Comparison of ENCODE assay signal across 35 cellular contexts in the genomic region with DNA sequence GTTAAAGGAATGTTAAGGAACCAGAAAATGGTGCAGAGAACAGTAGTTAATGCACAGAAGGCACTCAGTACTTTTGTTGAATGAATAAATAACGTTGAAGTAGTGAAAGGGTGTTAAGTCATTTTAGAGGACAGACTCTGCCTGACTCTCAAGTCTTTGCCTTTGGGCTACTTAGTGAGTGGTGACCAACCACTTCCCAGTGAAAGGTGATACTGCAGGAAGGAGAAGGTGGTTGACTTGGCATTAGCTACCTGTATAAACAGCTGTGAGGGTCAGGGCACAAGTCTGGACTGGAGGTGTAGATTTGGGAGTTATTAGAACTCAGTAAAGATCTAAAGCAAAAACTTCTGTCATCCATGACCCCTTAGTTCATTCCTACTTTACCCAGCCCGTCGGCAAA. TPM values are rescaled to one million over a fixed set of nuclear protein-coding genes. Genes with fewer than 3 reads are reported as not detected.
DNase-seq lines count a peak whose midpoint lies in the region; ATAC-seq, FAIRE-seq and TF ChIP-seq lines count a peak whose summit lies in the region.
"Had no signal": no experiment of that assay in that cellular context is flagged by ENCODE, and none has a peak within 500 bp of the region (broad histone marks: within the 10 kb centered on the region; RNA-seq: fewer than 3 reads in every experiment).

No MANE protein-coding gene starts in this region.

- H2BK120ac ChIP-seq in H1 (replicated peaks; ENCODE audit: low read depth, low read length) = no peak overlapping the region

- H4K8ac ChIP-seq in H1 (ENCODE audit: extremely low read depth, insufficient read depth, low read length) = no peak overlapping the region

- TF ChIP-seq CTCF in H1 (IDR thresholded peaks at IDR 0.05; ENCODE audit: control extremely low read depth in 1 of 3, insufficient read depth in 1 of 3, low read depth in 1 of 3, low read length in 3 of 3) (no peak), osteoblast (IDR thresholded peaks at IDR 0.05; ENCODE audit: extremely low read depth, low read depth, low read length) (no peak)

- H3K14ac ChIP-seq in H1 (ENCODE audit: insufficient read length) = no peak overlapping the region

- no peaks in the 10 kb centered on the region for H3K79me1 ChIP-seq in H1 (ENCODE audit: low read depth, low read length)

- H3K4me1 ChIP-seq in H1 (replicated peaks in 1 of 4; ENCODE audit: control insufficient read depth in 3 of 4, insufficient read depth in 4 of 4, low read length in 3 of 4) (no peaks in the 10 kb centered on the region; a peak in 1 of 7 replicates), osteoblast (ENCODE audit: insufficient read depth, low read length) (peaks cover 8% of the 10 kb centered on the region)
- H3K4me1 ChIP-seq: ascending aorta, prostate gland had no signal

- no peak for TF ChIP-seq POLR2A in H1 (IDR thresholded peaks at IDR 0.05; ENCODE audit: control extremely low read depth in 1 of 2, low read depth in 2 of 2, low read length in 2 of 2)

- H3K27ac ChIP-seq in H1 (ENCODE audit: low read depth, low read length) (no peak overlapping the region), osteoblast (ENCODE audit: low read depth, low read length) (no peak overlapping the region)
- H3K27ac ChIP-seq: 22Rv1, ascending aorta, prostate gland, upper lobe of right lung, VCaP had no signal

- no peak overlapping the region for H2BK20ac ChIP-seq in H1 (ENCODE audit: low read length)

- no peaks in the 10 kb centered on the region for H3K36me3 ChIP-seq in H1 (ENCODE audit: control insufficient read depth in 2 of 4, insufficient read depth in 4 of 4, low read length in 3 of 4)
- H3K36me3 ChIP-seq in osteoblast (ENCODE audit: insufficient read depth, low read length) = no peaks in the 10 kb centered on the region
- H3K36me3 ChIP-seq: ascending aorta, prostate gland, upper lobe of right lung had no signal

- no peak for ATAC-seq in GM21447 (IDR thresholded peaks at IDR 0.05; ENCODE audit: unreplicated experiment)
- no peak for ATAC-seq in GM18861 (IDR thresholded peaks at IDR 0.05; ENCODE audit: unreplicated experiment)
- no peak for ATAC-seq in HG03521 (IDR thresholded peaks at IDR 0.05; ENCODE audit: unreplicated experiment)
- ATAC-seq: effector memory CD8-positive, alpha-beta T cell; esophagus mucosa; natural killer cell; stimulated activated memory B cell treated with anti-CD40 and anti-IgM and Interleukin-4, amounts not matched to agents 10 μg/mL and 1 μg/mL and 100 μg/mL, for 72 hours had no signal

- H3K79me2 ChIP-seq in H1 (ENCODE audit: control insufficient read depth in 1 of 2, insufficient read depth in 2 of 2, low read length in 2 of 2) = no peaks in the 10 kb centered on the region
- no peaks in the 10 kb centered on the region for H3K79me2 ChIP-seq in osteoblast (ENCODE audit: insufficient read depth, low read length)

- H3K27me3 ChIP-seq in H1 (replicated peaks in 1 of 4; ENCODE audit: control insufficient read depth in 3 of 4, extremely low read depth in 1 of 4, insufficient read depth in 3 of 4, low read length in 3 of 4) = no peaks in the 10 kb centered on the region
- H3K27me3 ChIP-seq in osteoblast (ENCODE audit: insufficient read depth, low read length) = no peaks in the 10 kb centered on the region
- H3K27me3 ChIP-seq: ascending aorta, upper lobe of right lung had no signal

- POLR2A ChIA-PET in H1 (lab: Charles Lee; ENCODE audit: partially characterized antibody) = interaction anchor here (1.2 kb wide), 1 partner anchor 10 kb away, joined by 3 read pairs; no protein-coding TSS in a partner anchor

- H2AFZ ChIP-seq in H1 (ENCODE audit: low read length) = no peak overlapping the region
- peak overlapping the region; percentile 44 for H2AFZ ChIP-seq in osteoblast (ENCODE audit: low read length)

- no peak for TF ChIP-seq EP300 in H1 (IDR thresholded peaks at IDR 0.05; ENCODE audit: borderline replicate concordance in 1 of 2, low read depth in 2 of 2, low read length in 2 of 2)

- H4K5ac ChIP-seq in H1 (ENCODE audit: insufficient read length, low read depth, low read length) = no peak overlapping the region

- H3K18ac ChIP-seq in H1 (ENCODE audit: extremely low read depth, low read length) = no peak overlapping the region

- H3K9ac ChIP-seq in H1 (replicated peaks in 1 of 4; ENCODE audit: extremely low read depth in 1 of 4, low read depth in 3 of 4, low read length in 3 of 4) = no peak overlapping the region

- no peak overlapping the region for H3K23ac ChIP-seq in H1 (ENCODE audit: insufficient read length)

- H3K4ac ChIP-seq in H1 (replicated peaks; ENCODE audit: insufficient read length, low read depth, low read length) = no peak overlapping the region

- H3K9me3 ChIP-seq in H1 (ENCODE audit: insufficient read depth in 2 of 2, low read depth in 1 of 2, low read length in 1 of 2) (peaks cover 0 to 3% of the 10 kb centered on the region in 2 experiments; a peak in 1 of 4 replicates), osteoblast (ENCODE audit: low read depth, low read length) (no peaks in the 10 kb centered on the region)
- H3K9me3 ChIP-seq: ascending aorta, prostate gland, upper lobe of right lung had no signal

- H2BK12ac ChIP-seq in H1 (ENCODE audit: low read depth, low read length) = no peak overlapping the region

- no peak overlapping the region for H2BK5ac ChIP-seq in H1 (ENCODE audit: low read depth, low read length)

- WGBS in H1 (ENCODE audit: extremely low coverage in 1 of 2, insufficient coverage in 1 of 2, insufficient read length in 1 of 2, insufficient replicate concordance in 2 of 2, low coverage in 1 of 2, low lambda C conversion rate in 2 of 2, missing lambda C conversion rate in 1 of 2), 2 experiments = 91% methylated on average over 3 of the region's 3 CpGs; no CpG with 5 or more reads in 1 of the 2 experiments

- H4K91ac ChIP-seq in H1 (replicated peaks; ENCODE audit: insufficient read length, low read length) = no peak overlapping the region

- H3K4me3 ChIP-seq in H1 (ENCODE audit: extremely low read depth in 1 of 4, insufficient read depth in 2 of 4, low read depth in 3 of 4, low read length in 4 of 4) (no peak overlapping the region), osteoblast (ENCODE audit: insufficient read depth, low read length) (no peak overlapping the region)
- H3K4me3 ChIP-seq: ascending aorta, prostate gland, upper lobe of right lung had no signal

- H2BK15ac ChIP-seq in H1 (ENCODE audit: low read length) = 0 out of 2 replicates have a peak overlapping the region, but pooled peaks have one; percentile 83

- H3K4me2 ChIP-seq in H1 (ENCODE audit: insufficient read depth in 1 of 2, low read depth in 2 of 2, low read length in 2 of 2) (no peak overlapping the region), osteoblast (ENCODE audit: insufficient read depth, low read length) (peak overlapping the region; percentile 10)

- peak; percentile 29 for DNase-seq in DMS53 (lab: John Stamatoyannopoulos, UW)
- DNase-seq in DMS53 treated with DMSO at 0.1 percent for 48 hours (lab: John Stamatoyannopoulos, UW; ENCODE audit: unreplicated experiment) = no peak
- DNase-seq in NCI-H2196 treated with DMSO at 0.1 percent for 48 hours (lab: John Stamatoyannopoulos, UW; ENCODE audit: unreplicated experiment) = peak; percentile 29
- DNase-seq in H1 (ENCODE audit: low read depth in 1 of 2, low spot score in 2 of 2) = no peak
- no peak for DNase-seq in osteoblast (ENCODE audit: insufficient read length, low spot score, missing footprints)
- DNase-seq: activated CD4-positive, alpha-beta T cell treated with anti-CD3 and anti-CD28 coated beads for 4 hours; activated CD8-positive, alpha-beta memory T cell treated with anti-CD3 and anti-CD28 coated beads for 24 hours; activated gamma-delta T cell treated with Interleukin-2 at 50 U/mL for 16 hours; activated T-cell treated with anti-CD3 and anti-CD28 coated beads, Interleukin-2, amount 50 U/mL, for 24 hours; AML-193; Calu3; caudate nucleus; CD4-positive, CD25-positive, alpha-beta regulatory T cell; DND-41; effector memory CD8-positive, alpha-beta T cell; natural killer cell; NCI-H1417 treated with DMSO at 0.1 percent for 48 hours; NCI-H2081 treated with DMSO at 0.1 percent for 48 hours; NCI-H345; nucleus accumbens; substantia nigra; T1000 had no signal

- peaks cover 4% of the 10 kb centered on the region; the same call in 1 of the 2 replicates for H3K23me2 ChIP-seq in H1 (ENCODE audit: low read depth, low read length)

- TF ChIP-seq RAD21 in H1 (IDR thresholded peaks at IDR 0.05 in 1 of 2, conservative IDR thresholded peaks at IDR 0.05 in 1 of 2; ENCODE audit: low read depth in 2 of 2, low read length in 2 of 2) = no peak

- CTCF ChIA-PET in H1 (lab: Charles Lee; ENCODE audit: partially characterized antibody) = no interaction called here

- H4K20me1 ChIP-seq in H1 (replicated peaks in 1 of 2; ENCODE audit: control insufficient read depth in 1 of 2, insufficient read depth in 2 of 2, low read length in 2 of 2) (no peaks in the 10 kb centered on the region), osteoblast (ENCODE audit: insufficient read depth, low read length) (no peaks in the 10 kb centered on the region)

- no peak for FAIRE-seq in H1 (lab: Jason Lieb, UNC)
- FAIRE-seq: H54, keratinocyte, RCC 7860 had no signal

- no peak overlapping the region for H3K56ac ChIP-seq in H1 (replicated peaks; ENCODE audit: insufficient read length, low read depth, low read length)

- H2AK5ac ChIP-seq in H1 (ENCODE audit: low read depth, low read length) = no peak overlapping the region

TF ChIP-seq in H1, 55 proteins besides CTCF, POLR2A, EP300 and RAD21 (continues in another document):
- TF ChIP-seq HDAC6 (IDR thresholded peaks at IDR 0.05; ENCODE audit: low read depth, low read length) (no peak), TAF7 (optimal IDR thresholded peaks at IDR 0.05; ENCODE audit: borderline replicate concordance, low read depth, low read length) (no peak), BRCA1 (IDR thresholded peaks at IDR 0.05; ENCODE audit: low read depth, low read length) (no peak), CHD1 (IDR thresholded peaks at IDR 0.05; ENCODE audit: low read depth, low read length) (no peak), TEAD4 (IDR thresholded peaks at IDR 0.05; ENCODE audit: low read depth, low read length) (no peak)
- TF ChIP-seq, protein P1, sequence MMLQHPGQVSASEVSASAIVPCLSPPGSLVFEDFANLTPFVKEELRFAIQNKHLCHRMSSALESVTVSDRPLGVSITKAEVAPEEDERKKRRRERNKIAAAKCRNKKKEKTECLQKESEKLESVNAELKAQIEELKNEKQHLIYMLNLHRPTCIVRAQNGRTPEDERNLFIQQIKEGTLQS (IDR thresholded peaks at IDR 0.05; ENCODE audit: insufficient read depth, low read depth, low read length) = no peak

RNA-seq across cellular contexts. Expression of a gene that starts 4.9 kb away (rescaled TPM):
- 12.6 and 13.7 TPM in 2 replicates for total RNA-seq in H1 (2021; fragmentation: NEBNext Ultra II Directional; extraction: Animal tissue kit (Norgen Biotek cat#: 25700))
- polyA plus RNA-seq in H1 (2011; rRNA removed) = 4.1 and 7.1 TPM in 2 replicates
- polyA plus RNA-seq in H1 (2011; cell fraction: cytosol; rRNA removed) = 7.7 TPM
- 8.0 TPM for polyA plus RNA-seq in H1 (2011; cell fraction: nucleus; rRNA removed)
- polyA plus RNA-seq in H1 (2012, experiment 1 of 2) = 5.9 to 8.4 TPM (median 7.6 TPM) in 4 replicates
- polyA plus RNA-seq in H1 (2012, experiment 2 of 2) = 6.2 TPM
- polyA plus RNA-seq in H1 (2013, experiment 1 of 2) = 4.7 TPM
- polyA plus RNA-seq in H1 (2013, experiment 2 of 2) = 5.2 TPM
- polyA minus RNA-seq in H1 (2011; rRNA and poly(A)+ RNA removed) = 3.8 and 6.1 TPM in 2 replicates
- polyA minus RNA-seq in H1 (2011; cell fraction: cytosol; rRNA and poly(A)+ RNA removed) = 9.8 TPM
- 12.9 TPM for polyA minus RNA-seq in H1 (2011; cell fraction: nucleus; rRNA and poly(A)+ RNA removed)
- total RNA-seq in osteoblast = 8.8 and 9.4 TPM in 2 replicates

Comparison
In these comparisons a context has a peak if more than half of its experiments do, and no peak if none do; other contexts are left out.
1. DNase-seq: peak in DMS53 (single experiment) and NCI-H2196 treated with DMSO at 0.1 percent for 48 hours (single experiment); none in DMS53 treated with DMSO at 0.1 percent for 48 hours (single experiment), H1 (0 of 2) and osteoblast (single experiment).